8 cellular contexts compared by ENCODE assay signal in genomic region chr1:56578664-56578962, GRCh38. TPM values are rescaled to one million over a fixed set of nuclear protein-coding genes. Genes with fewer than 3 reads are reported as not detected.
DNase-seq lines count a peak whose midpoint lies in the region; ATAC-seq, FAIRE-seq and TF ChIP-seq lines count a peak whose summit lies in the region.

No MANE protein-coding gene starts in this region.

- peak overlapping the region; percentile 95 for H3K4me3 ChIP-seq in HUES6 (ENCODE audit: low read depth, low read length)
- H3K4me3 ChIP-seq in cardiac fibroblast (replicated peaks in 1 of 2; ENCODE audit: low read depth in 2 of 2, low read length in 2 of 2): peak overlapping the region; percentile 69 to 93

- H3K36me3 ChIP-seq in HUES6 (ENCODE audit: control insufficient read depth, insufficient read depth, low read length): no peaks in the 10 kb centered on the region; the same call in 1 of the 2 replicates

- H3K36me3 Mint-ChIP-seq in CD4-positive, alpha-beta T cell (ENCODE audit: low read depth): no peaks in the 10 kb centered on the region
- no peaks in the 10 kb centered on the region for H3K36me3 Mint-ChIP-seq in memory B cell

- no peak overlapping the region for H3K27ac ChIP-seq in CD4-positive, alpha-beta T cell (ENCODE audit: low read depth, low read length)
- H3K27ac ChIP-seq in HUES6 (ENCODE audit: low read depth, low read length): peak overlapping the region; percentile 91

- no peak for FAIRE-seq in urothelium cell line (lab: Jason Lieb, UNC)

- H3K9ac ChIP-seq in HUES6 (ENCODE audit: low read length): peak overlapping the region; percentile 93

- no peak for ATAC-seq in CD4-positive, alpha-beta T cell (ENCODE audit: poor library complexity)
- ATAC-seq in memory B cell (ENCODE audit: low read depth) (peak; percentile 30), GM21723 (IDR thresholded peaks at IDR 0.05; ENCODE audit: unreplicated experiment) (no peak), GM18517 (IDR thresholded peaks at IDR 0.05; ENCODE audit: unreplicated experiment) (no peak), HG03571 (IDR thresholded peaks at IDR 0.05; ENCODE audit: unreplicated experiment) (no peak)

- peaks cover 44% of the 10 kb centered on the region for H3K27me3 ChIP-seq in CD4-positive, alpha-beta T cell (ENCODE audit: control insufficient read depth, insufficient read depth, low read length)
- no peaks in the 10 kb centered on the region for H3K27me3 ChIP-seq in HUES6 (ENCODE audit: control insufficient read depth, insufficient read depth, low read length)

- CTCF ChIA-PET in CD4-positive, alpha-beta T cell (lab: Charles Lee): no interaction called here

- H3K4me1 ChIP-seq in HUES6 (ENCODE audit: control insufficient read depth, insufficient read depth, low read length): peaks cover 34% of the 10 kb centered on the region

- no peaks in the 10 kb centered on the region for H3K4me1 Mint-ChIP-seq in CD4-positive, alpha-beta T cell (ENCODE audit: low read depth)
- peaks cover 23% of the 10 kb centered on the region for H3K4me1 Mint-ChIP-seq in memory B cell

- peak overlapping the region; percentile 78 for H3K4me3 Mint-ChIP-seq in CD4-positive, alpha-beta T cell
- peak overlapping the region; percentile 95 for H3K4me3 Mint-ChIP-seq in memory B cell

- no peak for DNase-seq in CD4-positive, alpha-beta T cell
- no peak for DNase-seq in cardiac fibroblast (ENCODE audit: low read depth in 2 of 2)
- DNase-seq in memory B cell (ENCODE audit: low spot score in 2 of 2): peak; percentile 21 to 47
- DNase-seq in urothelium cell line (ENCODE audit: low spot score): peak; percentile 25

- intact Hi-C loops in CD4-positive, alpha-beta T cell (cut with DNase I, micrococcal nuclease): no loop called here

- no peaks in the 10 kb centered on the region for H3K9me3 ChIP-seq in CD4-positive, alpha-beta T cell (ENCODE audit: control insufficient read depth, low read length)
- no peaks in the 10 kb centered on the region for H3K9me3 ChIP-seq in HUES6 (ENCODE audit: control insufficient read depth, insufficient read depth, low read depth, low read length)

- H3K27me3 Mint-ChIP-seq in CD4-positive, alpha-beta T cell: peaks cover 51% of the 10 kb centered on the region
- no peaks in the 10 kb centered on the region for H3K27me3 Mint-ChIP-seq in memory B cell

- H3K27ac Mint-ChIP-seq in CD4-positive, alpha-beta T cell: no peak overlapping the region
- H3K27ac Mint-ChIP-seq in memory B cell: peak overlapping the region; percentile 65

- no peaks in the 10 kb centered on the region for H3K9me3 Mint-ChIP-seq in CD4-positive, alpha-beta T cell
- no peaks in the 10 kb centered on the region for H3K9me3 Mint-ChIP-seq in memory B cell

- no peak for TF ChIP-seq CTCF in CD4-positive, alpha-beta T cell (IDR thresholded peaks at IDR 0.05)
- TF ChIP-seq CTCF in cardiac fibroblast (IDR thresholded peaks at IDR 0.05; ENCODE audit: low read depth, low read length): no peak

- POLR2A ChIA-PET in CD4-positive, alpha-beta T cell (lab: Charles Lee): no interaction called here

RNA-seq across cellular contexts. Expression of gene PLPP3, which starts 0.8 kb away (rescaled TPM):
- total RNA-seq in CD4-positive, alpha-beta T cell: not detected

Comparison
In these comparisons a context has a peak if more than half of its experiments do, and no peak if none do; other contexts are left out.
1. DNase-seq: peak in memory B cell (2 of 2) and urothelium cell line (single experiment); none in CD4-positive, alpha-beta T cell (0 of 10) and cardiac fibroblast (0 of 2).